ENCODE assay signal across 8 cellular contexts in genomic region chr17:55348749-55349354, GRCh38.
DNase-seq lines count a peak whose midpoint lies in the region; ATAC-seq, FAIRE-seq and TF ChIP-seq lines count a peak whose summit lies in the region.

No MANE protein-coding gene starts in this region.

- no peak overlapping the region for H3K27ac Mint-ChIP-seq in CD8-positive, alpha-beta T cell

- H3F3A ChIP-seq in GM23248 (ENCODE audit: insufficient read depth): no peaks in the 10 kb centered on the region

- TF ChIP-seq CTCF in CD8-positive, alpha-beta T cell (IDR thresholded peaks at IDR 0.05): peak; percentile 84
- TF ChIP-seq CTCF in breast epithelium (IDR thresholded peaks at IDR 0.05): peak; percentile 66 to 87 (median 82)
- TF ChIP-seq CTCF in keratinocyte (optimal IDR thresholded peaks at IDR 0.05 in 1 of 3, IDR thresholded peaks at IDR 0.05 in 1 of 3, conservative IDR thresholded peaks at IDR 0.05 in 1 of 3; ENCODE audit: extremely low read depth in 1 of 3, insufficient read depth in 2 of 3, low read length in 3 of 3): peak; percentile 73 to 87 (median 77)

- in situ Hi-C loops in GM23248 (cut with MboI): no loop called here

- H2AFZ ChIP-seq in GM23248: 0 out of 2 replicates have a peak overlapping the region, but pooled peaks have one; percentile 23
- no peak overlapping the region for H2AFZ ChIP-seq in keratinocyte (ENCODE audit: control insufficient read depth, low read length)

- H3K4me2 ChIP-seq in GM23248 (ENCODE audit: unreplicated experiment) (no peak overlapping the region), keratinocyte (ENCODE audit: control insufficient read depth, extremely low read depth, insufficient read depth, low read depth, low read length) (no peak overlapping the region)

- POLR2A ChIA-PET in CD8-positive, alpha-beta T cell (lab: Charles Lee): no interaction called here

- H3K79me2 ChIP-seq in GM23248 (ENCODE audit: insufficient read depth) (no peaks in the 10 kb centered on the region), keratinocyte (ENCODE audit: control insufficient read depth, insufficient read depth, low read length) (no peaks in the 10 kb centered on the region)

- H3K9me2 ChIP-seq in GM23248 (ENCODE audit: insufficient read depth): no peaks in the 10 kb centered on the region

- CTCF ChIA-PET in CD8-positive, alpha-beta T cell (lab: Charles Lee): interaction anchor here (1.0 to 3.7 kb wide), 6 partner anchors 9 to 356 kb away, joined by 3 to 42 read pairs (median 3); no protein-coding TSS in a partner anchor

- H3K9me3 Mint-ChIP-seq in CD8-positive, alpha-beta T cell: peaks cover 4% of the 10 kb centered on the region

- H3K27ac ChIP-seq in CD8-positive, alpha-beta T cell (ENCODE audit: low read depth, low read length): no peak overlapping the region
- H3K27ac ChIP-seq in GM23248: no peak overlapping the region
- H3K27ac ChIP-seq in breast epithelium: no peak overlapping the region
- H3K27ac ChIP-seq in keratinocyte (ENCODE audit: control insufficient read depth, insufficient read depth, low read length): no peak overlapping the region

- ATAC-seq in CD8-positive, alpha-beta T cell: peak; percentile 54
- ATAC-seq in HG02571 (IDR thresholded peaks at IDR 0.05; ENCODE audit: unreplicated experiment): no peak

- H3K4me3 ChIP-seq in CD8-positive, alpha-beta T cell (ENCODE audit: low read depth, low read length): no peak overlapping the region
- H3K4me3 ChIP-seq in GM23248 (no peak overlapping the region), breast epithelium (no peak overlapping the region), keratinocyte (ENCODE audit: control insufficient read depth in 2 of 3, extremely low read depth in 1 of 3, insufficient read depth in 2 of 3, low read depth in 1 of 3, low read length in 3 of 3) (no peak overlapping the region)

- no peaks in the 10 kb centered on the region for H3K9me1 ChIP-seq in keratinocyte (ENCODE audit: control insufficient read depth, extremely low read depth, insufficient read depth, low read length)

- no peaks in the 10 kb centered on the region for H3K9me3 ChIP-seq in CD8-positive, alpha-beta T cell (ENCODE audit: low read length)
- no peaks in the 10 kb centered on the region for H3K9me3 ChIP-seq in GM23248 (ENCODE audit: low read depth)
- peaks cover 0 to 4% of the 10 kb centered on the region in 2 donors for H3K9me3 ChIP-seq in breast epithelium
- no peaks in the 10 kb centered on the region for H3K9me3 ChIP-seq in keratinocyte (ENCODE audit: control insufficient read depth, low read depth, low read length)

- intact Hi-C loops in CD8-positive, alpha-beta T cell (cut with DNase I, micrococcal nuclease): loop anchor here (1.0 to 5.0 kb wide), 3 partner anchors 163 to 356 kb away; partner anchors contain the start of gene SMIM36 (in 1 of the 2)
- intact Hi-C loops in breast epithelium (cut with DNase I; ENCODE audit: low total_unique reads): no loop called here

- peaks cover 9% of the 10 kb centered on the region for H3K4me1 Mint-ChIP-seq in CD8-positive, alpha-beta T cell (ENCODE audit: low read depth)

- FAIRE-seq in keratinocyte (lab: Jason Lieb, UNC): no peak

- H3K4me1 ChIP-seq in CD8-positive, alpha-beta T cell (ENCODE audit: insufficient read depth, low read length): peaks cover 8% of the 10 kb centered on the region
- H3K4me1 ChIP-seq in GM23248 (ENCODE audit: insufficient read depth): no peaks in the 10 kb centered on the region
- peaks cover 0 to 4% of the 10 kb centered on the region in 2 donors for H3K4me1 ChIP-seq in breast epithelium
- no peaks in the 10 kb centered on the region for H3K4me1 ChIP-seq in keratinocyte (ENCODE audit: control insufficient read depth, extremely low read depth, insufficient read depth, low read length)

- H3K36me3 ChIP-seq in CD8-positive, alpha-beta T cell (ENCODE audit: insufficient read depth, low read length): no peaks in the 10 kb centered on the region
- H3K36me3 ChIP-seq in GM23248 (ENCODE audit: low read depth) (no peaks in the 10 kb centered on the region), breast epithelium (no peaks in the 10 kb centered on the region), keratinocyte (ENCODE audit: control insufficient read depth in 2 of 2, extremely low read depth in 1 of 2, insufficient read depth in 2 of 2, low read length in 2 of 2) (no peaks in the 10 kb centered on the region)

- dilution Hi-C loops in keratinocyte (cut with MboI; ENCODE audit: extremely low pct_ligation_motif_present, low sequenced_read_pairs): no loop called here

- H4K20me1 ChIP-seq in GM23248 (ENCODE audit: insufficient read depth) (no peaks in the 10 kb centered on the region), keratinocyte (ENCODE audit: control insufficient read depth, extremely low read depth, insufficient read depth, low read length) (no peaks in the 10 kb centered on the region)

- H3K9ac ChIP-seq in GM23248 (no peak overlapping the region), keratinocyte (ENCODE audit: control insufficient read depth, extremely low read depth, insufficient read depth, low read length) (no peak overlapping the region)

- H3K27me3 ChIP-seq in CD8-positive, alpha-beta T cell (ENCODE audit: insufficient read depth, low read length): no peaks in the 10 kb centered on the region
- no peaks in the 10 kb centered on the region; the same call in 1 of the 2 replicates for H3K27me3 ChIP-seq in GM23248 (replicated peaks; ENCODE audit: insufficient read depth)
- H3K27me3 ChIP-seq in breast epithelium: no peaks in the 10 kb centered on the region
- no peaks in the 10 kb centered on the region for H3K27me3 ChIP-seq in keratinocyte (ENCODE audit: control insufficient read depth, extremely low read depth, insufficient read depth, low read length)

- no peaks in the 10 kb centered on the region for H3K36me3 Mint-ChIP-seq in CD8-positive, alpha-beta T cell

- H3K27me3 Mint-ChIP-seq in CD8-positive, alpha-beta T cell (ENCODE audit: low read depth): peaks cover 4% of the 10 kb centered on the region

- peak in 6 of 7 experiments; percentile 1 to 56 (median 20) for DNase-seq in CD8-positive, alpha-beta T cell
- peak; percentile 76 for DNase-seq in GM23248
- peak; percentile 49 for DNase-seq in NCI-H1694 (lab: John Stamatoyannopoulos, UW)
- peak; percentile 4 for DNase-seq in T1000 (lab: John Stamatoyannopoulos, UW)
- DNase-seq in breast epithelium (ENCODE audit: low spot score in 2 of 2): no peak
- DNase-seq in keratinocyte (ENCODE audit: low read depth, low spot score): no peak
- peak; percentile 38 to 40 for DNase-seq in stimulated activated CD4-positive, alpha-beta T cell treated with anti-CD3 and anti-CD28 coated beads, Interleukin-2, amount 100 ng/mL, for 24 hours

- no peak for TF ChIP-seq POLR2A in breast epithelium (IDR thresholded peaks at IDR 0.05)

- H3K4me3 Mint-ChIP-seq in CD8-positive, alpha-beta T cell: no peak overlapping the region

- WGBS in GM23248 (ENCODE audit: low coverage in 1 of 2, low lambda C conversion rate in 2 of 2, missing lambda C conversion rate in 2 of 2), 2 experiments: 9% methylated on average over 10 of the region's 10 CpGs

Comparison
In these comparisons a context has a peak if more than half of its experiments do, and no peak if none do; other contexts are left out.
1. DNase-seq: peak in CD8-positive, alpha-beta T cell (6 of 7), GM23248 (single experiment), NCI-H1694 (single experiment), T1000 (single experiment) and stimulated activated CD4-positive, alpha-beta T cell treated with anti-CD3 and anti-CD28 coated beads, Interleukin-2, amount 100 ng/mL, for 24 hours (2 of 2); none in breast epithelium (0 of 2) and keratinocyte (single experiment).
2. Peak in every context shown above with its lines, with median percentiles within 50 percentile points of each other: CTCF ChIP-seq.